Comparison of ENCODE assay signal across 1 cellular context in genomic region chr11:18394300-18394927, GRCh38.
A peak's percentile ranks its signal among the peaks of the same experiment; 100 is the strongest.
TF ChIP-seq lines count a peak whose summit lies in the region.

TSS of gene LDHA (plus strand) at chr11:18394563. CDS start at chr11:18396843, 2,280 bp downstream.

TF ChIP-seq in K562, 482 proteins besides CTCF, POLR2A, EP300 and RAD21 (continued from another document and continues in another):
- TF ChIP-seq, protein P1, sequence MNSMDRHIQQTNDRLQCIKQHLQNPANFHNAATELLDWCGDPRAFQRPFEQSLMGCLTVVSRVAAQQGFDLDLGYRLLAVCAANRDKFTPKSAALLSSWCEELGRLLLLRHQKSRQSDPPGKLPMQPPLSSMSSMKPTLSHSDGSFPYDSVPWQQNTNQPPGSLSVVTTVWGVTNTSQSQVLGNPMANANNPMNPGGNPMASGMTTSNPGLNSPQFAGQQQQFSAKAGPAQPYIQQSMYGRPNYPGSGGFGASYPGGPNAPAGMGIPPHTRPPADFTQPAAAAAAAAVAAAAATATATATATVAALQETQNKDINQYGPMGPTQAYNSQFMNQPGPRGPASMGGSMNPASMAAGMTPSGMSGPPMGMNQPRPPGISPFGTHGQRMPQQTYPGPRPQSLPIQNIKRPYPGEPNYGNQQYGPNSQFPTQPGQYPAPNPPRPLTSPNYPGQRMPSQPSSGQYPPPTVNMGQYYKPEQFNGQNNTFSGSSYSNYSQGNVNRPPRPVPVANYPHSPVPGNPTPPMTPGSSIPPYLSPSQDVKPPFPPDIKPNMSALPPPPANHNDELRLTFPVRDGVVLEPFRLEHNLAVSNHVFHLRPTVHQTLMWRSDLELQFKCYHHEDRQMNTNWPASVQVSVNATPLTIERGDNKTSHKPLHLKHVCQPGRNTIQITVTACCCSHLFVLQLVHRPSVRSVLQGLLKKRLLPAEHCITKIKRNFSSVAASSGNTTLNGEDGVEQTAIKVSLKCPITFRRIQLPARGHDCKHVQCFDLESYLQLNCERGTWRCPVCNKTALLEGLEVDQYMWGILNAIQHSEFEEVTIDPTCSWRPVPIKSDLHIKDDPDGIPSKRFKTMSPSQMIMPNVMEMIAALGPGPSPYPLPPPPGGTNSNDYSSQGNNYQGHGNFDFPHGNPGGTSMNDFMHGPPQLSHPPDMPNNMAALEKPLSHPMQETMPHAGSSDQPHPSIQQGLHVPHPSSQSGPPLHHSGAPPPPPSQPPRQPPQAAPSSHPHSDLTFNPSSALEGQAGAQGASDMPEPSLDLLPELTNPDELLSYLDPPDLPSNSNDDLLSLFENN (IDR thresholded peaks at IDR 0.05; ENCODE audit: low read depth in 2 of 2, low read length in 2 of 2) = no peak
- peak; percentile 58; the same call in 1 of the 2 replicates for TF ChIP-seq ETV1 (tag; conservative IDR thresholded peaks at IDR 0.05; ENCODE audit: low read depth)
- peak; percentile 76 for TF ChIP-seq RNF2 (IDR thresholded peaks at IDR 0.05)
- TF ChIP-seq MXI1 (IDR thresholded peaks at IDR 0.05; ENCODE audit: low read depth, low read length) = peak; percentile 76
- TF ChIP-seq TEAD4 (IDR thresholded peaks at IDR 0.05; ENCODE audit: low read length) = peak; percentile 41; the same call in 1 of the 2 replicates
- TF ChIP-seq TEAD4 (CRISPR knock-in tag; IDR thresholded peaks at IDR 0.05; ENCODE audit: borderline replicate concordance) = peak; percentile 46; the same call in 1 of the 2 replicates
- no peak for TF ChIP-seq BCLAF1 (IDR thresholded peaks at IDR 0.05; ENCODE audit: borderline replicate concordance in 1 of 2, control insufficient read depth in 1 of 2, low read depth in 2 of 2, low read length in 1 of 2)
- TF ChIP-seq KHSRP (IDR thresholded peaks at IDR 0.05) = no peak
- no peak for TF ChIP-seq RHOXF2B (CRISPR knock-in tag; conservative IDR thresholded peaks at IDR 0.05)
- no peak for TF ChIP-seq MIER1 (IDR thresholded peaks at IDR 0.05; ENCODE audit: low read depth)
- no peak for TF ChIP-seq CHD4 (IDR thresholded peaks at IDR 0.05; ENCODE audit: insufficient read depth, insufficient replicate concordance, low read depth, low read length, poor library complexity, severe bottlenecking)
- TF ChIP-seq TRIM24 (IDR thresholded peaks at IDR 0.05) = peak in 1 of 2 experiments; percentile 81; a peak in 2 of 4 replicates
- no peak for TF ChIP-seq BRCA1 (IDR thresholded peaks at IDR 0.05)
- no peak for TF ChIP-seq BRCA1 (CRISPR knock-in tag; IDR thresholded peaks at IDR 0.05)
- no peak for TF ChIP-seq MYBL2 (IDR thresholded peaks at IDR 0.05; ENCODE audit: low read depth)
- no peak for TF ChIP-seq MYBL2 (CRISPR knock-in tag; IDR thresholded peaks at IDR 0.05; ENCODE audit: borderline replicate concordance)
- 0 out of 2 replicates have a peak, but pooled peaks have one; percentile 10 for TF ChIP-seq SRSF3 (IDR thresholded peaks at IDR 0.05; ENCODE audit: insufficient read depth, low read length)
- no peak for TF ChIP-seq KAT8 (IDR thresholded peaks at IDR 0.05; ENCODE audit: low read depth)
- TF ChIP-seq ZNF280A (IDR thresholded peaks at IDR 0.05; ENCODE audit: low read depth, partially characterized antibody) = no peak
- peak; percentile 81 for TF ChIP-seq C11orf30 (IDR thresholded peaks at IDR 0.05; ENCODE audit: low read depth)
- peak; percentile 64; the same call in 1 of the 2 replicates for TF ChIP-seq CLOCK (CRISPR knock-in tag; IDR thresholded peaks at IDR 0.05; ENCODE audit: borderline replicate concordance)
- TF ChIP-seq PRPF4 (IDR thresholded peaks at IDR 0.05; ENCODE audit: insufficient read depth, low read depth, low read length, poor library complexity, severe bottlenecking) = peak; percentile 92
- peak; percentile 95 for TF ChIP-seq CBX1 (IDR thresholded peaks at IDR 0.05; ENCODE audit: low read depth)
- TF ChIP-seq, protein P2, sequence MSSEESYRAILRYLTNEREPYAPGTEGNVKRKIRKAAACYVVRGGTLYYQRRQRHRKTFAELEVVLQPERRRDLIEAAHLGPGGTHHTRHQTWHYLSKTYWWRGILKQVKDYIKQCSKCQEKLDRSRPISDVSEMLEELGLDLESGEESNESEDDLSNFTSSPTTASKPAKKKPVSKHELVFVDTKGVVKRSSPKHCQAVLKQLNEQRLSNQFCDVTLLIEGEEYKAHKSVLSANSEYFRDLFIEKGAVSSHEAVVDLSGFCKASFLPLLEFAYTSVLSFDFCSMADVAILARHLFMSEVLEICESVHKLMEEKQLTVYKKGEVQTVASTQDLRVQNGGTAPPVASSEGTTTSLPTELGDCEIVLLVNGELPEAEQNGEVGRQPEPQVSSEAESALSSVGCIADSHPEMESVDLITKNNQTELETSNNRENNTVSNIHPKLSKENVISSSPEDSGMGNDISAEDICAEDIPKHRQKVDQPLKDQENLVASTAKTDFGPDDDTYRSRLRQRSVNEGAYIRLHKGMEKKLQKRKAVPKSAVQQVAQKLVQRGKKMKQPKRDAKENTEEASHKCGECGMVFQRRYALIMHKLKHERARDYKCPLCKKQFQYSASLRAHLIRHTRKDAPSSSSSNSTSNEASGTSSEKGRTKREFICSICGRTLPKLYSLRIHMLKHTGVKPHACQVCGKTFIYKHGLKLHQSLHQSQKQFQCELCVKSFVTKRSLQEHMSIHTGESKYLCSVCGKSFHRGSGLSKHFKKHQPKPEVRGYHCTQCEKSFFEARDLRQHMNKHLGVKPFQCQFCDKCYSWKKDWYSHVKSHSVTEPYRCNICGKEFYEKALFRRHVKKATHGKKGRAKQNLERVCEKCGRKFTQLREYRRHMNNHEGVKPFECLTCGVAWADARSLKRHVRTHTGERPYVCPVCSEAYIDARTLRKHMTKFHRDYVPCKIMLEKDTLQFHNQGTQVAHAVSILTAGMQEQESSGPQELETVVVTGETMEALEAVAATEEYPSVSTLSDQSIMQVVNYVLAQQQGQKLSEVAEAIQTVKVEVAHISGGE (CRISPR knock-in tag; IDR thresholded peaks at IDR 0.05) = no peak
- TF ChIP-seq BHLHE40 (IDR thresholded peaks at IDR 0.05; ENCODE audit: low read length) = peak; percentile 87
- TF ChIP-seq CSDE1 (IDR thresholded peaks at IDR 0.05) = no peak; a peak in 1 of 4 replicates
- TF ChIP-seq ZKSCAN8 (CRISPR knock-in tag; IDR thresholded peaks at IDR 0.05) = no peak
- TF ChIP-seq, protein P3, sequence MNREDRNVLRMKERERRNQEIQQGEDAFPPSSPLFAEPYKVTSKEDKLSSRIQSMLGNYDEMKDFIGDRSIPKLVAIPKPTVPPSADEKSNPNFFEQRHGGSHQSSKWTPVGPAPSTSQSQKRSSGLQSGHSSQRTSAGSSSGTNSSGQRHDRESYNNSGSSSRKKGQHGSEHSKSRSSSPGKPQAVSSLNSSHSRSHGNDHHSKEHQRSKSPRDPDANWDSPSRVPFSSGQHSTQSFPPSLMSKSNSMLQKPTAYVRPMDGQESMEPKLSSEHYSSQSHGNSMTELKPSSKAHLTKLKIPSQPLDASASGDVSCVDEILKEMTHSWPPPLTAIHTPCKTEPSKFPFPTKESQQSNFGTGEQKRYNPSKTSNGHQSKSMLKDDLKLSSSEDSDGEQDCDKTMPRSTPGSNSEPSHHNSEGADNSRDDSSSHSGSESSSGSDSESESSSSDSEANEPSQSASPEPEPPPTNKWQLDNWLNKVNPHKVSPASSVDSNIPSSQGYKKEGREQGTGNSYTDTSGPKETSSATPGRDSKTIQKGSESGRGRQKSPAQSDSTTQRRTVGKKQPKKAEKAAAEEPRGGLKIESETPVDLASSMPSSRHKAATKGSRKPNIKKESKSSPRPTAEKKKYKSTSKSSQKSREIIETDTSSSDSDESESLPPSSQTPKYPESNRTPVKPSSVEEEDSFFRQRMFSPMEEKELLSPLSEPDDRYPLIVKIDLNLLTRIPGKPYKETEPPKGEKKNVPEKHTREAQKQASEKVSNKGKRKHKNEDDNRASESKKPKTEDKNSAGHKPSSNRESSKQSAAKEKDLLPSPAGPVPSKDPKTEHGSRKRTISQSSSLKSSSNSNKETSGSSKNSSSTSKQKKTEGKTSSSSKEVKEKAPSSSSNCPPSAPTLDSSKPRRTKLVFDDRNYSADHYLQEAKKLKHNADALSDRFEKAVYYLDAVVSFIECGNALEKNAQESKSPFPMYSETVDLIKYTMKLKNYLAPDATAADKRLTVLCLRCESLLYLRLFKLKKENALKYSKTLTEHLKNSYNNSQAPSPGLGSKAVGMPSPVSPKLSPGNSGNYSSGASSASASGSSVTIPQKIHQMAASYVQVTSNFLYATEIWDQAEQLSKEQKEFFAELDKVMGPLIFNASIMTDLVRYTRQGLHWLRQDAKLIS (CRISPR knock-in tag; IDR thresholded peaks at IDR 0.05) = peak; percentile 94
- TF ChIP-seq TAL1 (IDR thresholded peaks at IDR 0.05) = no peak
- TF ChIP-seq ZNF830 (CRISPR knock-in tag; IDR thresholded peaks at IDR 0.05) = no peak; the same call in 1 of the 2 replicates
- no peak for TF ChIP-seq KLF10 (CRISPR knock-in tag; IDR thresholded peaks at IDR 0.05)
- TF ChIP-seq, protein P4, sequence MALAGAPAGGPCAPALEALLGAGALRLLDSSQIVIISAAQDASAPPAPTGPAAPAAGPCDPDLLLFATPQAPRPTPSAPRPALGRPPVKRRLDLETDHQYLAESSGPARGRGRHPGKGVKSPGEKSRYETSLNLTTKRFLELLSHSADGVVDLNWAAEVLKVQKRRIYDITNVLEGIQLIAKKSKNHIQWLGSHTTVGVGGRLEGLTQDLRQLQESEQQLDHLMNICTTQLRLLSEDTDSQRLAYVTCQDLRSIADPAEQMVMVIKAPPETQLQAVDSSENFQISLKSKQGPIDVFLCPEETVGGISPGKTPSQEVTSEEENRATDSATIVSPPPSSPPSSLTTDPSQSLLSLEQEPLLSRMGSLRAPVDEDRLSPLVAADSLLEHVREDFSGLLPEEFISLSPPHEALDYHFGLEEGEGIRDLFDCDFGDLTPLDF (CRISPR knock-in tag; IDR thresholded peaks at IDR 0.05) = no peak; the same call in 1 of the 2 replicates
- TF ChIP-seq CBX8 (IDR thresholded peaks at IDR 0.05; ENCODE audit: borderline replicate concordance, extremely low read depth, low read depth, low read length, poor library complexity, severe bottlenecking) = no peak
- TF ChIP-seq ZNF140 (CRISPR knock-in tag; IDR thresholded peaks at IDR 0.05) = no peak
- TF ChIP-seq MAZ (CRISPR knock-in tag; conservative IDR thresholded peaks at IDR 0.05 in 1 of 2, IDR thresholded peaks at IDR 0.05 in 1 of 2) = peak; percentile 96 to 99
- peak; percentile 93 for TF ChIP-seq ETS1 (conservative IDR thresholded peaks at IDR 0.05; ENCODE audit: control insufficient read depth, low read depth, low read length)
- TF ChIP-seq CBFA2T3 (IDR thresholded peaks at IDR 0.05) = peak; percentile 9; the same call in 1 of the 2 replicates
- no peak; the same call in 1 of the 2 replicates for TF ChIP-seq KLF1 (tag; IDR thresholded peaks at IDR 0.05)
- no peak for TF ChIP-seq NR2F6 (CRISPR knock-in tag; IDR thresholded peaks at IDR 0.05)
- no peak for TF ChIP-seq TEAD2 (tag; IDR thresholded peaks at IDR 0.05)
- TF ChIP-seq BCL6 (CRISPR knock-in tag; IDR thresholded peaks at IDR 0.05) = no peak
- TF ChIP-seq ZNF766 (CRISPR knock-in tag; conservative IDR thresholded peaks at IDR 0.05) = 0 out of 2 replicates have a peak, but pooled peaks have one; percentile 40
- TF ChIP-seq TSC22D4 (tag; IDR thresholded peaks at IDR 0.05) = no peak
